In the genomic region with DNA sequence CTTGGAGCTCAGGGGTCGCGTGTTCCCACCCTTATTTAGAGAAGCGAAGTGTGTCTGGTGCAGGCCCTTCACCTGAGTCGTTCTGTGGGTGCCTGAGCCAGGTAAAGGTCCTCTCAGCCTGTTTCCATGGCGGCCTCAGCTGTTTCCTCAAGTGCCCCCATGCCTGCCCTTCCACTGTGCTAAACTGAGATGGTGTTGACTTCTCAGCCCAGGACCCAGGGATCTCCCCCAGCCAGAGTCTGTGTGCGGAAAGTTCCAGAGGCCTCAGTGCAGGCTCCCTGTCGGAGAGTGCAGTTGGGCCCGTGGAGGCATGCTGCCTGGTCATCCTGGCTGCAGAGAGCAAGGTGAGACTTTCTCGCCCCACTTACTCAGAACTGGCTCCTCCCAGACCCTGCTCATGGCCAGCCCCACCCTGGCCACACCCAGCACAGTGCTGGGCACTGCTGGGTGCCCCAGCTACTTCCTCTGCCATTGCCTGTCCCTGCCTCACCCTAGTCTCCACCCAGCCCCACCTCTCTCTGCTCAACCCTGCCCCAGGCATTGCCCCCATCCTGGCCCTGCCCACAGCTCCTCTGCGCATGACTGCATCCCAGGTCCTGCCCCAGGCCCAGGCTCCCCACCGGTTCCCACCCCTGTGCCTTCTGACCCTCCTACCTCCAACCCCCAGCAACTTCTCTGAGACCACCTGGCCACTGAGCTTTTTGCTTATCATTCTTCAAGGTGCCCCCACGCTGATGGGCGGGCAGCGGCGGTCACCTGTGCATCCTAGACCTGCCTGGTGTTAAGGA, we compare ENCODE assay signal across 15 cellular contexts. TPM values are rescaled to one million over a fixed set of nuclear protein-coding genes. Genes with fewer than 3 reads are reported as not detected.
DNase-seq lines count a peak whose midpoint lies in the region; ATAC-seq lines count a peak whose summit lies in the region.
"Had no signal": no experiment of that assay in that cellular context is flagged by ENCODE, and none has a peak within 500 bp of the region (broad histone marks: within the 10 kb centered on the region; RNA-seq: fewer than 3 reads in every experiment).

No MANE protein-coding gene starts in this region.

- no peak for DNase-seq in activated naive CD4-positive, alpha-beta T cell treated with anti-CD3 and anti-CD28 coated beads for 36 hours
- no peak for DNase-seq in T-helper 17 cell
- DNase-seq in iPS-NIHi11 (ENCODE audit: low spot score), result peak; percentile 34
- DNase-seq in stimulated activated effector memory CD8-positive, alpha-beta T cell treated with anti-CD3 and anti-CD28 coated beads, Interleukin-12 subunit alpha, Interleukin-12 subunit beta, amount 100 ng/mL, for 72 hours (ENCODE audit: low spot score in 2 of 2), result no peak
- no peak for DNase-seq in Right ventricle myocardium inferior (ENCODE audit: missing footprints)
- no peak for DNase-seq in HK-2 (ENCODE audit: unreplicated experiment)
- DNase-seq: COR-L47; left ventricle myocardium inferior; MV-4-11; NCI-H187; sigmoid colon; stimulated activated CD4-positive, alpha-beta T cell treated with anti-CD3 and anti-CD28 coated beads, Interleukin-1b, Interleukin-23, amount 100 ng/mL, for 48 hours; WERI-Rb-1 had no signal

- peaks cover 7% of the 10 kb centered on the region for H3K36me3 Mint-ChIP-seq in activated naive CD4-positive, alpha-beta T cell treated with anti-CD3 and anti-CD28 coated beads, Interleukin-2, amount 50 U/mL, for 24 hours
- H3K36me3 Mint-ChIP-seq in activated naive CD4-positive, alpha-beta T cell treated with anti-CD3 and anti-CD28 coated beads for 36 hours (ENCODE audit: low read depth), result peaks cover 28% of the 10 kb centered on the region
- H3K36me3 Mint-ChIP-seq in T-helper 17 cell (ENCODE audit: low read depth), result peaks cover 17% of the 10 kb centered on the region
- H3K36me3 Mint-ChIP-seq in stimulated activated effector memory CD8-positive, alpha-beta T cell treated with anti-CD3 and anti-CD28 coated beads, Interleukin-12 subunit alpha, Interleukin-12 subunit beta, amount 100 ng/mL, for 72 hours, result peaks cover 96% of the 10 kb centered on the region

- no peaks in the 10 kb centered on the region for H3K27me3 Mint-ChIP-seq in activated naive CD4-positive, alpha-beta T cell treated with anti-CD3 and anti-CD28 coated beads, Interleukin-2, amount 50 U/mL, for 24 hours
- H3K27me3 Mint-ChIP-seq in activated naive CD4-positive, alpha-beta T cell treated with anti-CD3 and anti-CD28 coated beads for 36 hours (ENCODE audit: low read depth), result no peaks in the 10 kb centered on the region
- no peaks in the 10 kb centered on the region for H3K27me3 Mint-ChIP-seq in T-helper 17 cell

- CTCF ChIA-PET in activated naive CD4-positive, alpha-beta T cell treated with anti-CD3 and anti-CD28 coated beads for 36 hours (lab: Charles Lee), result interaction anchor here (1.7 kb wide), 1 partner anchor 94 kb away, joined by 5 read pairs; no protein-coding TSS in a partner anchor

- no peaks in the 10 kb centered on the region for H3K9me3 Mint-ChIP-seq in activated naive CD4-positive, alpha-beta T cell treated with anti-CD3 and anti-CD28 coated beads, Interleukin-2, amount 50 U/mL, for 24 hours
- no peaks in the 10 kb centered on the region for H3K9me3 Mint-ChIP-seq in activated naive CD4-positive, alpha-beta T cell treated with anti-CD3 and anti-CD28 coated beads for 36 hours
- H3K9me3 Mint-ChIP-seq in stimulated activated effector memory CD8-positive, alpha-beta T cell treated with anti-CD3 and anti-CD28 coated beads, Interleukin-12 subunit alpha, Interleukin-12 subunit beta, amount 100 ng/mL, for 72 hours, result no peaks in the 10 kb centered on the region

- no peak overlapping the region for H3K4me3 Mint-ChIP-seq in activated naive CD4-positive, alpha-beta T cell treated with anti-CD3 and anti-CD28 coated beads, Interleukin-2, amount 50 U/mL, for 24 hours
- no peak overlapping the region for H3K4me3 Mint-ChIP-seq in activated naive CD4-positive, alpha-beta T cell treated with anti-CD3 and anti-CD28 coated beads for 36 hours
- H3K4me3 Mint-ChIP-seq in T-helper 17 cell, result no peak overlapping the region
- no peak overlapping the region for H3K4me3 Mint-ChIP-seq in stimulated activated effector memory CD8-positive, alpha-beta T cell treated with anti-CD3 and anti-CD28 coated beads, Interleukin-12 subunit alpha, Interleukin-12 subunit beta, amount 100 ng/mL, for 72 hours

- no peaks in the 10 kb centered on the region for H3K9me3 ChIP-seq in T-helper 17 cell (ENCODE audit: control insufficient read depth, low read length, poor library complexity, severe bottlenecking)
- H3K9me3 ChIP-seq: left ventricle myocardium inferior, sigmoid colon had no signal

- ATAC-seq in T-helper 17 cell (no peak), Right ventricle myocardium inferior (no peak), GM21515 (IDR thresholded peaks at IDR 0.05; ENCODE audit: unreplicated experiment) (no peak)
- ATAC-seq in stimulated activated effector memory CD8-positive, alpha-beta T cell treated with anti-CD3 and anti-CD28 coated beads, Interleukin-12 subunit alpha, Interleukin-12 subunit beta, amount 100 ng/mL, for 72 hours, result no peak

- H3K4me1 Mint-ChIP-seq in activated naive CD4-positive, alpha-beta T cell treated with anti-CD3 and anti-CD28 coated beads, Interleukin-2, amount 50 U/mL, for 24 hours, result peaks cover 18% of the 10 kb centered on the region
- H3K4me1 Mint-ChIP-seq in activated naive CD4-positive, alpha-beta T cell treated with anti-CD3 and anti-CD28 coated beads for 36 hours (ENCODE audit: low read depth), result no peaks in the 10 kb centered on the region
- peaks cover 15% of the 10 kb centered on the region for H3K4me1 Mint-ChIP-seq in T-helper 17 cell
- H3K4me1 Mint-ChIP-seq in stimulated activated effector memory CD8-positive, alpha-beta T cell treated with anti-CD3 and anti-CD28 coated beads, Interleukin-12 subunit alpha, Interleukin-12 subunit beta, amount 100 ng/mL, for 72 hours, result peaks cover 49% of the 10 kb centered on the region

- H3K27ac Mint-ChIP-seq in activated naive CD4-positive, alpha-beta T cell treated with anti-CD3 and anti-CD28 coated beads, Interleukin-2, amount 50 U/mL, for 24 hours, result peak overlapping the region; percentile 70
- H3K27ac Mint-ChIP-seq in activated naive CD4-positive, alpha-beta T cell treated with anti-CD3 and anti-CD28 coated beads for 36 hours, result no peak overlapping the region
- peak overlapping the region; percentile 24 for H3K27ac Mint-ChIP-seq in T-helper 17 cell
- peak overlapping the region; percentile 84 for H3K27ac Mint-ChIP-seq in stimulated activated effector memory CD8-positive, alpha-beta T cell treated with anti-CD3 and anti-CD28 coated beads, Interleukin-12 subunit alpha, Interleukin-12 subunit beta, amount 100 ng/mL, for 72 hours

- intact Hi-C loops in activated naive CD4-positive, alpha-beta T cell treated with anti-CD3 and anti-CD28 coated beads for 36 hours (cut with micrococcal nuclease), result no loop called here
- intact Hi-C loops in Right ventricle myocardium inferior (cut with DNase I), result no loop called here

RNA-seq across cellular contexts. Expression of a gene that starts 20.3 kb away (rescaled TPM):
- total RNA-seq in activated naive CD4-positive, alpha-beta T cell treated with anti-CD3 and anti-CD28 coated beads for 36 hours, result under 1 TPM; 0.05 TPM
- total RNA-seq in T-helper 17 cell (under 1 TPM; 0.15 to 0.47 TPM), Right ventricle myocardium inferior (6.0 TPM)

RNA-seq across cellular contexts. Expression of a gene that starts 43.1 kb away (rescaled TPM):
- total RNA-seq in activated naive CD4-positive, alpha-beta T cell treated with anti-CD3 and anti-CD28 coated beads for 36 hours, result 100 to 1,000 TPM; 127 to 136 TPM
- total RNA-seq in T-helper 17 cell (10 to 100 TPM; 63.6 to 85.1 TPM), Right ventricle myocardium inferior (82.4 TPM)
